16 cellular contexts compared by ENCODE assay signal in the genomic region with DNA sequence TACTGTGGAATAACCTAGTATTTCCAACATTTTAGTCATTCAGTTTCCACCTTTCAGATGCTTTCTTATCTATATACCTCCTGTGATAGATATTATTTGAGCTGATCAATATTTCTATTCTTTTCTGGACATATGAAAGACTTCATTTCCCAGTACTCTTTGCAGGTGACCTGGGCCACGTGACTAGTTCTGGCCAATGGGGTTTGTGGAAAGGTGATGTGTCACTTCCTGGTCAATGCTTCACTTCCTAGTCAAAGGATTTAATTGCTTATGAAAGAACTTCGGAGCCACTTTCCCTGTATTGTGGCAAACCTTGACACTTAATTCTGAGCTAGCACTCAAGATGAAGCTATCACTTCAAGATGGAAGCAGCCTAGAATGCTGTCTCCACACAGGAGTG.
DNase-seq lines count a peak whose midpoint lies in the region; TF ChIP-seq lines count a peak whose summit lies in the region.
"Had no signal": no experiment of that assay in that cellular context is flagged by ENCODE, and none has a peak within 500 bp of the region (broad histone marks: within the 10 kb centered on the region; RNA-seq: fewer than 3 reads in every experiment).

No MANE protein-coding gene starts in this region.

- H3K79me2 ChIP-seq in fibroblast of lung (ENCODE audit: control insufficient read depth, insufficient read depth, low read length), result no peaks in the 10 kb centered on the region

- no peak overlapping the region for H3K9ac ChIP-seq in fibroblast of lung (ENCODE audit: insufficient read depth, low read length)

- CTCF ChIA-PET in RWPE1 (lab: Yijun Ruan, JAX), result interaction anchor here (1.3 kb wide), 1 partner anchor 9 kb away, joined by 6 read pairs; no protein-coding TSS in a partner anchor

- peaks cover 2% of the 10 kb centered on the region for H3K4me1 ChIP-seq in fibroblast of lung (ENCODE audit: control insufficient read depth, extremely low read depth, insufficient read depth, low read length)
- peaks cover 0 to 3% (median 0%) of the 10 kb centered on the region in 4 donors for H3K4me1 ChIP-seq in stomach
- H3K4me1 ChIP-seq: foreskin keratinocyte, transverse colon had no signal

- H3K27me3 ChIP-seq in fibroblast of lung (ENCODE audit: control insufficient read depth, insufficient read depth, low read length) (no peaks in the 10 kb centered on the region), stomach (no peaks in the 10 kb centered on the region)
- H3K27me3 ChIP-seq: foreskin keratinocyte, transverse colon had no signal

- H3K36me3 Mint-ChIP-seq in immature natural killer cell, result peaks cover 0 to 3% (median 0%) of the 10 kb centered on the region in 3 donors

- no peak overlapping the region for H3K4me3 Mint-ChIP-seq in immature natural killer cell

- peaks cover 0 to 3% (median 0%) of the 10 kb centered on the region in 6 donors for H3K9me3 Mint-ChIP-seq in immature natural killer cell

- POLR2A ChIA-PET in RWPE1 (lab: Yijun Ruan, JAX; ENCODE audit: low non-redundant PET), result no interaction called here

- DNase-seq in EH (ENCODE audit: low read depth) (peak; percentile 47), HT1080 (ENCODE audit: low read depth) (peak; percentile 63), RWPE1 (ENCODE audit: low spot score) (peak; percentile 36), fibroblast of lung (ENCODE audit: low read depth in 2 of 2) (peak; percentile 11 to 23), immature natural killer cell (no peak), stomach (no peak), ecto neural progenitor cell (ENCODE audit: low spot score) (no peak)
- DNase-seq: activated CD8-positive, alpha-beta memory T cell treated with anti-CD3 and anti-CD28 coated beads, Interleukin-2, amount 50 U/mL, for 48 hours; cortex of kidney; DMS53; foreskin keratinocyte; NCI-H2081; posterior cingulate gyrus; stimulated activated CD8-positive, alpha-beta memory T cell treated with anti-CD3 and anti-CD28 coated beads, Interleukin-4, amount 100 ng/mL, for 48 hours; transverse colon had no signal

- no peaks in the 10 kb centered on the region for H3K4me1 Mint-ChIP-seq in immature natural killer cell

- TF ChIP-seq EP300 in stomach (IDR thresholded peaks at IDR 0.05), result no peak

- H3K9me3 ChIP-seq in fibroblast of lung (ENCODE audit: control insufficient read depth, insufficient read depth, low read depth, low read length) (no peaks in the 10 kb centered on the region), stomach (peaks cover 0 to 4% (median under 1%) of the 10 kb centered on the region in 4 donors)
- H3K9me3 ChIP-seq: transverse colon had no signal

- no peak overlapping the region for H3K27ac Mint-ChIP-seq in immature natural killer cell

- peaks cover 3 to 14% (median 10%) of the 10 kb centered on the region in 3 donors for H3K27me3 Mint-ChIP-seq in immature natural killer cell (ENCODE audit: low read depth in 3 of 3)

- 77 to 91% (median 84%) methylated on average over 2 of the region's 2 CpGs for WGBS in stomach, 5 donors

- no peak for TF ChIP-seq POLR2A in stomach (IDR thresholded peaks at IDR 0.05)

- no peak for TF ChIP-seq CTCF in RWPE1 (conservative IDR thresholded peaks at IDR 0.05; ENCODE audit: low read depth)
- TF ChIP-seq CTCF in fibroblast of lung (conservative IDR thresholded peaks at IDR 0.05 in 1 of 2, IDR thresholded peaks at IDR 0.05 in 1 of 2; ENCODE audit: low read depth in 1 of 2, low read length in 2 of 2), result no peak
- no peak for TF ChIP-seq CTCF in stomach (IDR thresholded peaks at IDR 0.05)

- intact Hi-C loops in stomach (cut with DNase I; ENCODE audit: low total_unique reads), result no loop called here

- H2AFZ ChIP-seq in fibroblast of lung (ENCODE audit: low read length), result no peak overlapping the region

- no peak overlapping the region for H3K4me2 ChIP-seq in fibroblast of lung (ENCODE audit: extremely low read depth, insufficient read depth, low read length)

- no peaks in the 10 kb centered on the region for H4K20me1 ChIP-seq in fibroblast of lung (ENCODE audit: control insufficient read depth, extremely low read depth, insufficient read depth, low read length)

- H3K27ac ChIP-seq in RWPE1 (no peak overlapping the region), fibroblast of lung (ENCODE audit: insufficient read depth, low read length) (no peak overlapping the region), stomach (no peak overlapping the region)
- H3K27ac ChIP-seq: foreskin keratinocyte, transverse colon, VCaP had no signal

- no peaks in the 10 kb centered on the region for H3K36me3 ChIP-seq in fibroblast of lung (ENCODE audit: control insufficient read depth, insufficient read depth, low read length)
- no peaks in the 10 kb centered on the region for H3K36me3 ChIP-seq in stomach
- H3K36me3 ChIP-seq: transverse colon had no signal

- no peak overlapping the region for H3K4me3 ChIP-seq in fibroblast of lung (replicated peaks in 1 of 4; ENCODE audit: control extremely low read depth in 1 of 4, insufficient read depth in 1 of 4, low read depth in 3 of 4, low read length in 4 of 4)
- no peak overlapping the region for H3K4me3 ChIP-seq in stomach
- H3K4me3 ChIP-seq: transverse colon had no signal

Comparison
In these comparisons a context has a peak if more than half of its experiments do, and no peak if none do; other contexts are left out.
1. DNase-seq: peak in EH (single experiment), HT1080 (single experiment), RWPE1 (single experiment) and fibroblast of lung (2 of 2); none in immature natural killer cell (0 of 3), stomach (single experiment) and ecto neural progenitor cell (single experiment).